ENCODE assay signal across 16 cellular contexts in genomic region chr1:214638997-214639396, GRCh38.
"Had no signal": no experiment of that assay in that cellular context is flagged by ENCODE, and none has a peak within 500 bp of the region (broad histone marks: within the 10 kb centered on the region; RNA-seq: fewer than 3 reads in every experiment).

No MANE protein-coding gene starts in this region.

- H3K4me1 ChIP-seq: ascending aorta, colonic mucosa, left ventricle myocardium inferior, tibial artery had no signal

- H3K9me3 Mint-ChIP-seq: activated naive CD8-positive, alpha-beta T cell treated with anti-CD3 and anti-CD28 coated beads, Interleukin-2, amount 10 ng/mL, durations not matched to agents 7 days and 5 days; memory B cell; natural killer cell; WTC11 had no signal

- H3K27ac Mint-ChIP-seq: memory B cell, natural killer cell, WTC11 had no signal

- H3K4me3 ChIP-seq: ascending aorta, colonic mucosa, left ventricle myocardium inferior, tibial artery had no signal

- H3K4me1 Mint-ChIP-seq: memory B cell, natural killer cell, WTC11 had no signal

- H3K27me3 ChIP-seq: ascending aorta, colonic mucosa, neutrophil, tibial artery had no signal

- DNase-seq: activated CD4-positive, alpha-beta T cell treated with anti-CD3 and anti-CD28 coated beads, Interleukin-2, amount 50 U/mL, for 48 hours; activated effector memory CD4-positive, alpha-beta T cell treated with anti-CD3 and anti-CD28 coated beads, Interleukin-2, amount 50 U/mL, for 16 hours; activated naive CD8-positive, alpha-beta T cell treated with anti-CD3 and anti-CD28 coated beads, Interleukin-2, amount 10 ng/mL, durations not matched to agents 7 days and 5 days; colonic mucosa; hippocampal formation; left ventricle myocardium inferior; natural killer cell; retina; SK-N-SH; stimulated activated CD4-positive, alpha-beta T cell treated with anti-CD3 and anti-CD28 coated beads, Interleukin-12 subunit alpha, Interleukin-12 subunit beta, amount 100 ng/mL, for 4 hours; stimulated activated CD4-positive, alpha-beta T cell treated with anti-CD3 and anti-CD28 coated beads, Interleukin-2, amount 100 ng/mL, for 24 hours; tibial artery had no signal

- H3K36me3 Mint-ChIP-seq: memory B cell, natural killer cell had no signal

- H3K27ac ChIP-seq: ascending aorta, colonic mucosa, left ventricle myocardium inferior, neutrophil, tibial artery had no signal

- H3K27me3 Mint-ChIP-seq: activated naive CD8-positive, alpha-beta T cell treated with anti-CD3 and anti-CD28 coated beads, Interleukin-2, amount 10 ng/mL, durations not matched to agents 7 days and 5 days; memory B cell had no signal

- H3K9me3 ChIP-seq: ascending aorta, colonic mucosa, left ventricle myocardium inferior, neutrophil, SK-N-SH, tibial artery had no signal

- H3K4me3 Mint-ChIP-seq: activated naive CD8-positive, alpha-beta T cell treated with anti-CD3 and anti-CD28 coated beads, Interleukin-2, amount 10 ng/mL, durations not matched to agents 7 days and 5 days; memory B cell; natural killer cell; WTC11 had no signal

- H3K36me3 ChIP-seq: ascending aorta, colonic mucosa, left ventricle myocardium inferior, tibial artery had no signal

- ATAC-seq: natural killer cell, WTC11 had no signal
